ENCODE assay signal across 8 cellular contexts in genomic region chr11:116772443-116773202, GRCh38. TPM values are rescaled to one million over a fixed set of nuclear protein-coding genes. Genes with fewer than 3 reads are reported as not detected.
DNase-seq lines count a peak whose midpoint lies in the region; ATAC-seq and TF ChIP-seq lines count a peak whose summit lies in the region.

TSS of gene BUD13 (minus strand) at chr11:116772987. CDS start at chr11:116772964, 23 bp downstream.

- TF ChIP-seq CTCF in Peyer's patch (IDR thresholded peaks at IDR 0.05) (peak in 1 of 6 experiments; percentile 2), esophagus muscularis mucosa (IDR thresholded peaks at IDR 0.05) (peak in 2 of 3 experiments; percentile 13 to 21)

- TF ChIP-seq EP300 in esophagus muscularis mucosa (IDR thresholded peaks at IDR 0.05), result no peak

- H3K9me3 Mint-ChIP-seq in stimulated activated effector memory CD8-positive, alpha-beta T cell treated with anti-CD3 and anti-CD28 coated beads, Interleukin-12 subunit alpha, Interleukin-12 subunit beta, amount 100 ng/mL, for 72 hours, result no peaks in the 10 kb centered on the region

- peak within 1 kb of the TSS; percentile 96 for H3K4me3 Mint-ChIP-seq in stimulated activated effector memory CD8-positive, alpha-beta T cell treated with anti-CD3 and anti-CD28 coated beads, Interleukin-12 subunit alpha, Interleukin-12 subunit beta, amount 100 ng/mL, for 72 hours

- H3K4me1 ChIP-seq in Peyer's patch, result peaks cover 0 to 15% (median 5%) of the 10 kb centered on the region in 4 donors
- H3K4me1 ChIP-seq in esophagus muscularis mucosa, result peaks cover 20 to 32% (median 28%) of the 10 kb centered on the region in 4 donors

- H3K27ac ChIP-seq in Peyer's patch, result peak within 1 kb of the TSS; percentile 83 to 91 (median 87)
- H3K27ac ChIP-seq in esophagus muscularis mucosa (replicated peaks in 1 of 4), result peak within 1 kb of the TSS; percentile 87 to 94 (median 92)

- H3K36me3 ChIP-seq in Peyer's patch, result peaks cover 0 to 28% (median 0%) of the 10 kb centered on the region in 3 donors
- H3K36me3 ChIP-seq in esophagus muscularis mucosa, result peaks cover 3 to 39% (median 23%) of the 10 kb centered on the region in 4 donors

- H3K27me3 ChIP-seq in Peyer's patch, result no peaks in the 10 kb centered on the region
- no peaks in the 10 kb centered on the region for H3K27me3 ChIP-seq in esophagus muscularis mucosa

- peak; percentile 85 for ATAC-seq in GM21576 (IDR thresholded peaks at IDR 0.05; ENCODE audit: unreplicated experiment)
- peak; percentile 95 for ATAC-seq in stimulated activated effector memory CD8-positive, alpha-beta T cell treated with anti-CD3 and anti-CD28 coated beads, Interleukin-12 subunit alpha, Interleukin-12 subunit beta, amount 100 ng/mL, for 72 hours

- peak within 1 kb of the TSS; percentile 97 for H3K27ac Mint-ChIP-seq in stimulated activated effector memory CD8-positive, alpha-beta T cell treated with anti-CD3 and anti-CD28 coated beads, Interleukin-12 subunit alpha, Interleukin-12 subunit beta, amount 100 ng/mL, for 72 hours

- H3K9me3 ChIP-seq in Peyer's patch (no peaks in the 10 kb centered on the region), esophagus muscularis mucosa (no peaks in the 10 kb centered on the region)

- H3K36me3 Mint-ChIP-seq in stimulated activated effector memory CD8-positive, alpha-beta T cell treated with anti-CD3 and anti-CD28 coated beads, Interleukin-12 subunit alpha, Interleukin-12 subunit beta, amount 100 ng/mL, for 72 hours, result peaks cover 90% of the 10 kb centered on the region

- H3K4me1 Mint-ChIP-seq in stimulated activated effector memory CD8-positive, alpha-beta T cell treated with anti-CD3 and anti-CD28 coated beads, Interleukin-12 subunit alpha, Interleukin-12 subunit beta, amount 100 ng/mL, for 72 hours, result peaks cover 34% of the 10 kb centered on the region

- DNase-seq in DMS153 treated with DMSO at 0.1 percent for 48 hours (lab: John Stamatoyannopoulos, UW; ENCODE audit: unreplicated experiment), result peak; percentile 76
- peak; percentile 85 for DNase-seq in Jurkat, Clone E6-1 (ENCODE audit: low read depth, low spot score)
- DNase-seq in Peyer's patch, result peak; percentile 89 to 96 (median 96)
- peak; percentile 95 to 97 for DNase-seq in activated T-cell treated with anti-CD3 and anti-CD28 coated beads, Interleukin-2, amount 50 U/mL, for 48 hours
- peak; percentile 96 for DNase-seq in esophagus muscularis mucosa (ENCODE audit: extremely low spot score)
- DNase-seq in myocyte (ENCODE audit: low read depth), result peak; percentile 89
- DNase-seq in stimulated activated effector memory CD8-positive, alpha-beta T cell treated with anti-CD3 and anti-CD28 coated beads, Interleukin-12 subunit alpha, Interleukin-12 subunit beta, amount 100 ng/mL, for 72 hours (ENCODE audit: low spot score in 2 of 2), result peak; percentile 91 to 97

- 0% methylated on average over 34 of the region's 73 CpGs for WGBS in esophagus muscularis mucosa

- H3K4me3 ChIP-seq in Jurkat, Clone E6-1 (ENCODE audit: low read length), result peak within 1 kb of the TSS; percentile 74
- H3K4me3 ChIP-seq in Peyer's patch, result peak within 1 kb of the TSS; percentile 61 to 91 (median 78)
- H3K4me3 ChIP-seq in esophagus muscularis mucosa, result peak within 1 kb of the TSS; percentile 80 to 90 (median 83)

- TF ChIP-seq POLR2A in Peyer's patch (IDR thresholded peaks at IDR 0.05) (peak; percentile 66 to 75), esophagus muscularis mucosa (IDR thresholded peaks at IDR 0.05; ENCODE audit: low read depth) (no peak)

- intact Hi-C loops in esophagus muscularis mucosa (cut with DNase I), result loop anchor here (10.0 kb wide), 2 partner anchors 462 to 552 kb away; partner anchors contain the start of genes CEP164, PCSK7 and RNF214

RNA-seq across cellular contexts. Expression of gene BUD13, which starts in this region (rescaled TPM):
- 53.3 TPM for polyA plus RNA-seq in Jurkat, Clone E6-1 (2012; ENCODE audit: insufficient read depth, insufficient read length)
- total RNA-seq in Peyer's patch, result 10 to 100 TPM; 16.3 to 42.9 (median 20.1) TPM
- total RNA-seq in esophagus muscularis mucosa, result 10 to 100 TPM; 10.8 to 17.1 (median 12.5) TPM
- total RNA-seq in myocyte, result 9.4 and 11.4 TPM in 2 replicates
- 7.5 TPM for polyA plus RNA-seq in myocyte (2012)

Comparison
In these comparisons a context has a peak if more than half of its experiments do, and no peak if none do; other contexts are left out.
1. Peak in every context shown above with its lines: DNase-seq, ATAC-seq, H3K4me3 ChIP-seq and H3K27ac ChIP-seq.